In genomic region chr15:81074773-81075172, GRCh38 we compare ENCODE assay signal across 18 cellular contexts. TPM values are rescaled to one million over a fixed set of nuclear protein-coding genes. Genes with fewer than 3 reads are reported as not detected.
"Had no signal": no experiment of that assay in that cellular context is flagged by ENCODE, and none has a peak within 500 bp of the region (broad histone marks: within the 10 kb centered on the region; RNA-seq: fewer than 3 reads in every experiment).

No MANE protein-coding gene starts in this region.

- ATAC-seq: gastroesophageal sphincter, left lung, mucosa of descending colon, natural killer cell, SK-N-SH treated with all-trans-retinoic acid at 6 μM for 48 hours, WTC11 had no signal

- H3K27me3 ChIP-seq: breast epithelium, colonic mucosa, gastroesophageal sphincter, left lung, right atrium auricular region had no signal

- H3K27ac ChIP-seq: breast epithelium, colonic mucosa, gastroesophageal sphincter, left lung, right atrium auricular region had no signal

- H3K4me3 Mint-ChIP-seq: activated naive CD8-positive, alpha-beta T cell treated with anti-CD3 and anti-CD28 coated beads, Interleukin-2, amount 10 ng/mL, durations not matched to agents 7 days and 5 days; natural killer cell; WTC11 had no signal

- H3K4me1 Mint-ChIP-seq: natural killer cell, WTC11 had no signal

- H3K36me3 Mint-ChIP-seq: natural killer cell, WTC11 had no signal

- H3K4me1 ChIP-seq: breast epithelium, colonic mucosa, left lung had no signal

- H3K27ac Mint-ChIP-seq: activated naive CD8-positive, alpha-beta T cell treated with anti-CD3 and anti-CD28 coated beads, Interleukin-2, amount 10 ng/mL, durations not matched to agents 7 days and 5 days; natural killer cell; WTC11 had no signal

- DNase-seq: activated CD4-positive, alpha-beta T cell treated with anti-CD3 and anti-CD28 coated beads, Interleukin-2, amount 50 U/mL, for 48 hours; activated effector memory CD4-positive, alpha-beta T cell treated with Interleukin-2 at 50 U/mL for 16 hours; activated naive CD8-positive, alpha-beta T cell treated with anti-CD3 and anti-CD28 coated beads, Interleukin-2, amount 10 ng/mL, durations not matched to agents 7 days and 5 days; aorta; colonic mucosa; effector CD8-positive, alpha-beta T cell; left lung; mucosa of descending colon; natural killer cell; posterior cingulate gyrus; small intestine had no signal

- H3K36me3 ChIP-seq: breast epithelium, colonic mucosa, gastroesophageal sphincter, left lung, right atrium auricular region had no signal

- H3K9me3 ChIP-seq: breast epithelium, colonic mucosa, gastroesophageal sphincter, left lung, mucosa of descending colon, right atrium auricular region had no signal

- H3K4me3 ChIP-seq: breast epithelium, colonic mucosa, gastroesophageal sphincter, left lung, mucosa of descending colon, right atrium auricular region had no signal

RNA-seq across cellular contexts. Expression of gene CFAP161, which starts 59.3 kb away (rescaled TPM):
- total RNA-seq: activated naive CD8-positive, alpha-beta T cell treated with anti-CD3 and anti-CD28 coated beads, Interleukin-2, amount 10 ng/mL, durations not matched to agents 7 days and 5 days; WTC11 had no signal
- polyA plus RNA-seq: aorta, keratinocyte, urinary bladder had no signal
